20 cellular contexts compared by ENCODE assay signal in genomic region chrX:51215266-51215665, GRCh38.
DNase-seq lines count a peak whose midpoint lies in the region; ATAC-seq and TF ChIP-seq lines count a peak whose summit lies in the region.
"Had no signal": no experiment of that assay in that cellular context is flagged by ENCODE, and none has a peak within 500 bp of the region (broad histone marks: within the 10 kb centered on the region; RNA-seq: fewer than 3 reads in every experiment).

No MANE protein-coding gene starts in this region.

- no peak overlapping the region for H3K56ac ChIP-seq in H9 (ENCODE audit: insufficient read length, low read depth, low read length)

- H4K91ac ChIP-seq in H9 (ENCODE audit: insufficient read length, low read depth, low read length): no peak overlapping the region

- H3K4me1 Mint-ChIP-seq in H9: peaks cover 0 to 5% of the 10 kb centered on the region in 2 experiments; a peak in 1 of 4 replicates
- H3K4me1 Mint-ChIP-seq: activated naive CD4-positive, alpha-beta T cell treated with anti-CD3 and anti-CD28 coated beads, Interleukin-2, amount 10 ng/mL, durations not matched to agents 7 days and 5 days; natural killer cell had no signal

- intact Hi-C loops in Panc1 (cut with micrococcal nuclease; ENCODE audit: unreplicated experiment): no loop called here

- in situ Hi-C loops in Panc1 (cut with HindIII; ENCODE audit: low pct_unique_long_range_greater_than_20kb, low sequenced_read_pairs): no loop called here

- peaks cover 48 to 59% of the 10 kb centered on the region in 2 experiments for H3K9me3 Mint-ChIP-seq in H9
- H3K9me3 Mint-ChIP-seq: activated naive CD4-positive, alpha-beta T cell treated with anti-CD3 and anti-CD28 coated beads, Interleukin-2, amount 10 ng/mL, durations not matched to agents 7 days and 5 days; activated T-cell treated with anti-CD3 and anti-CD28 coated beads, Interleukin-2, amount 50 U/mL, for 72 hours; natural killer cell had no signal

- BruUV-seq in Panc1 (replicated peaks; lab: Mats Ljungman, UMichigan): no TSS peak

- no peak overlapping the region for H2BK12ac ChIP-seq in H9 (ENCODE audit: insufficient read length, low read depth, low read length)

- H3K27me3 Mint-ChIP-seq in H9 (ENCODE audit: low read depth): no peaks in the 10 kb centered on the region
- H3K27me3 Mint-ChIP-seq: activated naive CD4-positive, alpha-beta T cell treated with anti-CD3 and anti-CD28 coated beads, Interleukin-2, amount 10 ng/mL, durations not matched to agents 7 days and 5 days had no signal

- no peak overlapping the region for H3K23ac ChIP-seq in H9 (ENCODE audit: insufficient read length, low read depth, low read length)

- no peak overlapping the region for H2BK20ac ChIP-seq in H9 (ENCODE audit: low read depth, low read length, poor library complexity, severe bottlenecking)

- no peak overlapping the region for H3T11ph ChIP-seq in H9 (ENCODE audit: low read length)

- no peaks in the 10 kb centered on the region for H3K23me2 ChIP-seq in H9 (ENCODE audit: insufficient read length, low read depth, low read length, poor library complexity, severe bottlenecking)

- no peaks in the 10 kb centered on the region for H3K36me3 ChIP-seq in Panc1 (ENCODE audit: control insufficient read depth, insufficient read depth, low read length)
- H3K36me3 ChIP-seq in hepatocyte (replicated peaks; ENCODE audit: insufficient read depth, low read depth): no peaks in the 10 kb centered on the region
- H3K36me3 ChIP-seq: cardiac muscle cell, suprapubic skin had no signal

- CTCF ChIA-PET in Panc1 (lab: Charles Lee): no interaction called here

- H4K5ac ChIP-seq in H9 (ENCODE audit: insufficient read length, low read depth, low read length): no peak overlapping the region

- peak overlapping the region; percentile 78 for H2AFZ ChIP-seq in H9 (ENCODE audit: low read length)
- H2AFZ ChIP-seq in hepatocyte: no peak overlapping the region
- H2AFZ ChIP-seq: parathyroid adenoma had no signal

- H3K18ac ChIP-seq in H9 (ENCODE audit: insufficient read length, low read depth, low read length): no peak overlapping the region

- no peak overlapping the region for H4K8ac ChIP-seq in H9 (replicated peaks; ENCODE audit: insufficient read length, low read depth, low read length)

- H3K79me2 ChIP-seq in H9 (ENCODE audit: insufficient read depth, low read length): no peaks in the 10 kb centered on the region
- H3K79me2 ChIP-seq in hepatocyte: no peaks in the 10 kb centered on the region
- H3K79me2 ChIP-seq: parathyroid adenoma had no signal

- DNase-seq in H9: no peak
- no peak for DNase-seq in Panc1 (ENCODE audit: low read depth, low spot score)
- no peak for DNase-seq in hepatocyte (ENCODE audit: low spot score)
- DNase-seq in activated effector memory CD4-positive, alpha-beta T cell treated with Interleukin-2 at 50 U/mL for 16 hours: no peak
- DNase-seq in NCI-H1417 (lab: John Stamatoyannopoulos, UW): no peak
- no peak for DNase-seq in NOMO-1 treated with DMSO at 0.1 percent for 48 hours (lab: John Stamatoyannopoulos, UW; ENCODE audit: unreplicated experiment)
- DNase-seq: activated CD8-positive, alpha-beta memory T cell treated with anti-CD3 and anti-CD28 coated beads for 24 hours; activated naive CD4-positive, alpha-beta T cell treated with anti-CD3 and anti-CD28 coated beads, Interleukin-2, amount 10 ng/mL, durations not matched to agents 7 days and 5 days; activated T-cell treated with anti-CD3 and anti-CD28 coated beads, Interleukin-2, amount 50 U/mL, for 72 hours; amygdala; glutamatergic neuron; midbrain; natural killer cell; NCI-H2081 treated with DMSO at 0.1 percent for 48 hours; NCI-H524 treated with DMSO at 0.1 percent for 48 hours had no signal

- no peak overlapping the region for H3K4me2 ChIP-seq in H9 (ENCODE audit: insufficient read depth, insufficient read length, low read length)
- no peak overlapping the region for H3K4me2 ChIP-seq in hepatocyte

- ATAC-seq in Panc1: no peak
- ATAC-seq in GM21367 (IDR thresholded peaks at IDR 0.05; ENCODE audit: unreplicated experiment): no peak
- ATAC-seq: activated T-cell treated with anti-CD3 and anti-CD28 coated beads, Interleukin-2, amount 50 U/mL, for 72 hours; left lobe of liver; natural killer cell had no signal

- no peak overlapping the region for H3K27ac Mint-ChIP-seq in H9
- H3K27ac Mint-ChIP-seq: activated naive CD4-positive, alpha-beta T cell treated with anti-CD3 and anti-CD28 coated beads, Interleukin-2, amount 10 ng/mL, durations not matched to agents 7 days and 5 days; activated T-cell treated with anti-CD3 and anti-CD28 coated beads, Interleukin-2, amount 50 U/mL, for 72 hours; natural killer cell had no signal

- H3K79me1 ChIP-seq in H9 (ENCODE audit: insufficient read depth, low read depth, low read length, poor library complexity, severe bottlenecking): no peaks in the 10 kb centered on the region

- H2BK5ac ChIP-seq in H9 (ENCODE audit: insufficient read length, low read length): no peak overlapping the region

- H2BK120ac ChIP-seq in H9 (ENCODE audit: low read depth, low read length, poor library complexity, severe bottlenecking): no peak overlapping the region

- H3K27ac ChIP-seq in H9 (ENCODE audit: insufficient read length, low read depth, low read length) (no peak overlapping the region), Panc1 (ENCODE audit: low read length) (no peak overlapping the region), hepatocyte (no peak overlapping the region)
- H3K27ac ChIP-seq: cardiac muscle cell, parathyroid adenoma, suprapubic skin had no signal

- no peak overlapping the region for H3K9ac ChIP-seq in H9 (ENCODE audit: extremely low read depth, insufficient read length, low read length)
- H3K9ac ChIP-seq: parathyroid adenoma had no signal

- no peak overlapping the region for H3K4ac ChIP-seq in H9 (ENCODE audit: low read depth, low read length)

- no peak overlapping the region for H3K4me3 Mint-ChIP-seq in H9
- H3K4me3 Mint-ChIP-seq: activated naive CD4-positive, alpha-beta T cell treated with anti-CD3 and anti-CD28 coated beads, Interleukin-2, amount 10 ng/mL, durations not matched to agents 7 days and 5 days; activated T-cell treated with anti-CD3 and anti-CD28 coated beads, Interleukin-2, amount 50 U/mL, for 72 hours; natural killer cell had no signal

- H2AK5ac ChIP-seq in H9 (ENCODE audit: insufficient read length, low read length): no peak overlapping the region

- no peak overlapping the region for H3K14ac ChIP-seq in H9 (ENCODE audit: insufficient read depth, low read length)

- no peak overlapping the region for H2BK15ac ChIP-seq in H9 (ENCODE audit: low read depth, low read length)

- H3K4me1 ChIP-seq in H9 (ENCODE audit: insufficient read depth, low read length) (no peaks in the 10 kb centered on the region), Panc1 (ENCODE audit: control insufficient read depth, insufficient read depth, low read length) (no peaks in the 10 kb centered on the region), hepatocyte (ENCODE audit: insufficient read depth) (no peaks in the 10 kb centered on the region)
- H3K4me1 ChIP-seq: parathyroid adenoma, suprapubic skin had no signal

- H3K27me3 ChIP-seq in H9 (ENCODE audit: insufficient read depth, low read length) (no peaks in the 10 kb centered on the region), Panc1 (ENCODE audit: control insufficient read depth, insufficient read depth, low read length) (no peaks in the 10 kb centered on the region), hepatocyte (no peaks in the 10 kb centered on the region)
- H3K27me3 ChIP-seq: cardiac muscle cell, suprapubic skin had no signal

- POLR2A ChIA-PET in Panc1 (lab: Charles Lee): no interaction called here

- no peaks in the 10 kb centered on the region; a peak in 2 of 7 replicates for H3K36me3 Mint-ChIP-seq in H9 (ENCODE audit: insufficient read depth in 1 of 3, low read depth in 3 of 3)
- H3K36me3 Mint-ChIP-seq: activated naive CD4-positive, alpha-beta T cell treated with anti-CD3 and anti-CD28 coated beads, Interleukin-2, amount 10 ng/mL, durations not matched to agents 7 days and 5 days; natural killer cell had no signal

- H4K20me1 ChIP-seq in H9 (ENCODE audit: control insufficient read depth, insufficient read depth, insufficient read length) (no peaks in the 10 kb centered on the region), hepatocyte (ENCODE audit: insufficient read depth, poor library complexity, severe bottlenecking) (no peaks in the 10 kb centered on the region)

- H3K4me3 ChIP-seq in Panc1 (ENCODE audit: low read depth in 2 of 2, low read length in 2 of 2) (no peak overlapping the region), hepatocyte (no peak overlapping the region)
- H3K4me3 ChIP-seq: cardiac muscle cell, suprapubic skin had no signal

- peak; percentile 53; the same call in 2 of the 3 replicates for TF ChIP-seq CTCF in H9 (conservative IDR thresholded peaks at IDR 0.05)
- TF ChIP-seq CTCF in Panc1 (IDR thresholded peaks at IDR 0.05): peak; percentile 22; the same call in 1 of the 2 replicates
- peak; percentile 9 for TF ChIP-seq CTCF in hepatocyte (IDR thresholded peaks at IDR 0.05; ENCODE audit: poor library complexity)

- no peaks in the 10 kb centered on the region for H3K9me2 ChIP-seq in hepatocyte (replicated peaks; ENCODE audit: insufficient read depth)

- WGBS in H9 (ENCODE audit: extremely low coverage, insufficient read length, low lambda C conversion rate): no CpG with 5 or more reads among the region's 4 CpGs
- WGBS in hepatocyte (ENCODE audit: low lambda C conversion rate, missing lambda C conversion rate): 72% methylated on average over 4 of the region's 4 CpGs

- H3K9me3 ChIP-seq in H9 (ENCODE audit: control insufficient read depth, low read depth, low read length) (peaks cover 23% of the 10 kb centered on the region), Panc1 (ENCODE audit: control insufficient read depth, insufficient read depth, low read depth, low read length) (no peaks in the 10 kb centered on the region), hepatocyte (ENCODE audit: low read depth) (no peaks in the 10 kb centered on the region)
- H3K9me3 ChIP-seq: suprapubic skin had no signal
